Comparison of ENCODE assay signal across 15 cellular contexts in the genomic region with DNA sequence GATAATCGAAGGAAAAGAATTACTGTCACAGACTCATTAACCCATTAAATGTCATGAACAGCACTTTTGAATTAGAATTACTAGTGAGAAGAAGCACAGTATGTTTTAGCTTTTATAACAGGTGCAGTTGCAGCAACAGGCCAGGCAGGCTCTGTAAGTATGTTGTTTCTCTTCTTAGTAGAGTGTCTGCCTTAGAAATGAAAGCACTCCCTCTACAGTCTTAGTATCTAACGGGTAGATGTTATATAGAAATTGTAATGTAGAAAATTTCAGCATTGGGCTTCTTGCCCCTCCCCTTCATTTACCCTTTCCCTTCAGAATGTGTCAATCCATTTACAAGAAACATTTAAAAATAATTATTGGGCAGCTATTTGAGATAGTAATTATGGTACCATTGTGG. TPM values are rescaled to one million over a fixed set of nuclear protein-coding genes. Genes with fewer than 3 reads are reported as not detected.
DNase-seq lines count a peak whose midpoint lies in the region; ATAC-seq and TF ChIP-seq lines count a peak whose summit lies in the region.
"Had no signal": no experiment of that assay in that cellular context is flagged by ENCODE, and none has a peak within 500 bp of the region (broad histone marks: within the 10 kb centered on the region; RNA-seq: fewer than 3 reads in every experiment).

No MANE protein-coding gene starts in this region.

- H3K4me1 Mint-ChIP-seq in naive B cell = peaks cover 8 to 21% (median 8%) of the 10 kb centered on the region in 3 donors
- peaks cover 6% of the 10 kb centered on the region for H3K4me1 Mint-ChIP-seq in activated CD8-positive, alpha-beta memory T cell treated with anti-CD3 and anti-CD28 coated beads, Interleukin-2, amount 10 ng/mL, durations not matched to agents 7 days and 5 days
- H3K4me1 Mint-ChIP-seq: immature natural killer cell; naive thymus-derived CD4-positive, alpha-beta T cell had no signal

- DNase-seq in GM12865 (ENCODE audit: low read depth) = peak; percentile 15
- peak; percentile 11 for DNase-seq in NCI-H526 treated with DMSO at 0.1 percent for 48 hours (lab: John Stamatoyannopoulos, UW)
- DNase-seq in choroid plexus epithelial cell (ENCODE audit: low read depth) = peak; percentile 50
- no peak for DNase-seq in naive B cell
- no peak for DNase-seq in activated CD8-positive, alpha-beta memory T cell treated with anti-CD3 and anti-CD28 coated beads, Interleukin-2, amount 10 ng/mL, durations not matched to agents 7 days and 5 days
- DNase-seq in kidney tubule cell (ENCODE audit: low spot score) = no peak
- DNase-seq: activated CD4-positive, CD25-positive, alpha-beta regulatory T cell; activated T-cell treated with anti-CD3 and anti-CD28 coated beads, Interleukin-2, amount 50 U/mL, for 1 hour; brain microvascular endothelial cell; immature natural killer cell; naive thymus-derived CD4-positive, alpha-beta T cell; sigmoid colon; substantia nigra had no signal

- no peaks in the 10 kb centered on the region for H3K27me3 Mint-ChIP-seq in naive B cell
- H3K27me3 Mint-ChIP-seq in activated CD8-positive, alpha-beta memory T cell treated with anti-CD3 and anti-CD28 coated beads, Interleukin-2, amount 10 ng/mL, durations not matched to agents 7 days and 5 days = no peaks in the 10 kb centered on the region
- H3K27me3 Mint-ChIP-seq: naive thymus-derived CD4-positive, alpha-beta T cell had no signal

- peak overlapping the region in 4 of 6 donors; percentile 11 to 89 (median 38) for H3K27ac Mint-ChIP-seq in naive B cell
- H3K27ac Mint-ChIP-seq in activated CD8-positive, alpha-beta memory T cell treated with anti-CD3 and anti-CD28 coated beads, Interleukin-2, amount 10 ng/mL, durations not matched to agents 7 days and 5 days = no peak overlapping the region

- H3K9me3 Mint-ChIP-seq in naive B cell = no peaks in the 10 kb centered on the region
- no peaks in the 10 kb centered on the region for H3K9me3 Mint-ChIP-seq in activated CD8-positive, alpha-beta memory T cell treated with anti-CD3 and anti-CD28 coated beads, Interleukin-2, amount 10 ng/mL, durations not matched to agents 7 days and 5 days (ENCODE audit: low read depth)
- H3K9me3 Mint-ChIP-seq: immature natural killer cell; naive thymus-derived CD4-positive, alpha-beta T cell had no signal

- no peak overlapping the region for H3K4me3 ChIP-seq in GM12865 (ENCODE audit: low read depth, low read length)
- H3K4me3 ChIP-seq in choroid plexus epithelial cell (ENCODE audit: low read depth, low read length) = no peak overlapping the region
- H3K4me3 ChIP-seq: sigmoid colon had no signal

- TF ChIP-seq CTCF in GM12865 (IDR thresholded peaks at IDR 0.05; ENCODE audit: insufficient read depth, low read depth, low read length, missing control alignments) (no peak), choroid plexus epithelial cell (conservative IDR thresholded peaks at IDR 0.05; ENCODE audit: low read depth, low read length) (peak; percentile 31)

- ATAC-seq in naive B cell (ENCODE audit: low read depth in 2 of 2) (peak in 1 of 2 donors; percentile 27), HG03095 (IDR thresholded peaks at IDR 0.05; ENCODE audit: unreplicated experiment) (no peak), HG02981 (IDR thresholded peaks at IDR 0.05; ENCODE audit: unreplicated experiment) (no peak)
- no peak for ATAC-seq in activated CD8-positive, alpha-beta memory T cell treated with anti-CD3 and anti-CD28 coated beads, Interleukin-2, amount 10 ng/mL, durations not matched to agents 7 days and 5 days
- ATAC-seq: naive thymus-derived CD4-positive, alpha-beta T cell had no signal

- H3K36me3 Mint-ChIP-seq in naive B cell = peaks cover 8 to 17% of the 10 kb centered on the region in 2 donors
- H3K36me3 Mint-ChIP-seq in activated CD8-positive, alpha-beta memory T cell treated with anti-CD3 and anti-CD28 coated beads, Interleukin-2, amount 10 ng/mL, durations not matched to agents 7 days and 5 days = peaks cover 30% of the 10 kb centered on the region

- H3K4me3 Mint-ChIP-seq in naive B cell = no peak overlapping the region
- H3K4me3 Mint-ChIP-seq in activated CD8-positive, alpha-beta memory T cell treated with anti-CD3 and anti-CD28 coated beads, Interleukin-2, amount 10 ng/mL, durations not matched to agents 7 days and 5 days = no peak overlapping the region
- H3K4me3 Mint-ChIP-seq: immature natural killer cell; naive thymus-derived CD4-positive, alpha-beta T cell had no signal

- CTCF ChIA-PET in activated CD8-positive, alpha-beta memory T cell treated with anti-CD3 and anti-CD28 coated beads, Interleukin-2, amount 10 ng/mL, durations not matched to agents 7 days and 5 days (lab: Charles Lee) = interaction anchor here (0.9 to 1.2 kb wide), 2 partner anchors 183 to 459 kb away, joined by 4 read pairs; partner anchors contain the start of gene CSTF3

RNA-seq across cellular contexts. Expression of gene KIAA1549L, which starts 31.3 kb away (rescaled TPM):
- polyA plus RNA-seq in naive B cell (ENCODE audit: low read depth in 6 of 6) = not detected
- not detected for total RNA-seq in activated CD8-positive, alpha-beta memory T cell treated with anti-CD3 and anti-CD28 coated beads, Interleukin-2, amount 10 ng/mL, durations not matched to agents 7 days and 5 days
- total RNA-seq: naive thymus-derived CD4-positive, alpha-beta T cell had no signal
- polyA plus RNA-seq: immature natural killer cell; naive thymus-derived CD4-positive, alpha-beta T cell had no signal

Comparison
In these comparisons a context has a peak if more than half of its experiments do, and no peak if none do; other contexts are left out.
1. DNase-seq: peak in GM12865 (single experiment), NCI-H526 treated with DMSO at 0.1 percent for 48 hours (single experiment) and choroid plexus epithelial cell (single experiment); none in naive B cell (single experiment), activated CD8-positive, alpha-beta memory T cell treated with anti-CD3 and anti-CD28 coated beads, Interleukin-2, amount 10 ng/mL, durations not matched to agents 7 days and 5 days (single experiment) and kidney tubule cell (single experiment).